In genomic region chr9:113581865-113582697, GRCh38 we compare ENCODE assay signal across 8 cellular contexts.
DNase-seq lines count a peak whose midpoint lies in the region; ATAC-seq lines count a peak whose summit lies in the region.

No MANE protein-coding gene starts in this region.

- H3K4me3 ChIP-seq in BLaER1, result peak overlapping the region; percentile 12; the same call in 1 of the 2 replicates
- H3K4me3 ChIP-seq in effector memory CD4-positive, alpha-beta T cell (ENCODE audit: insufficient read depth, low read depth, low read length, poor library complexity, severe bottlenecking), result peak overlapping the region; percentile 16

- H4K20me1 ChIP-seq in BLaER1, result no peaks in the 10 kb centered on the region

- ATAC-seq in GM19438 (IDR thresholded peaks at IDR 0.05; ENCODE audit: low read depth, unreplicated experiment), result peak; percentile 73
- peak; percentile 83 for ATAC-seq in HG03565 (IDR thresholded peaks at IDR 0.05; ENCODE audit: unreplicated experiment)
- ATAC-seq in naive B cell (ENCODE audit: low read depth in 2 of 2), result peak; percentile 81 to 86

- peaks cover 59 to 81% (median 61%) of the 10 kb centered on the region in 3 donors for H3K4me1 Mint-ChIP-seq in naive B cell

- H3K9me3 ChIP-seq in BLaER1, result no peaks in the 10 kb centered on the region
- no peaks in the 10 kb centered on the region for H3K9me3 ChIP-seq in effector memory CD4-positive, alpha-beta T cell (ENCODE audit: control insufficient read depth, low read length)

- peak overlapping the region; percentile 88 to 96 (median 95) for H3K27ac Mint-ChIP-seq in naive B cell

- peaks cover 20% of the 10 kb centered on the region for H3K36me3 ChIP-seq in BLaER1
- H3K36me3 ChIP-seq in effector memory CD4-positive, alpha-beta T cell (ENCODE audit: control insufficient read depth, insufficient read depth, low read length), result peaks cover 32% of the 10 kb centered on the region

- no peaks in the 10 kb centered on the region for H3K27me3 ChIP-seq in BLaER1
- no peaks in the 10 kb centered on the region for H3K27me3 ChIP-seq in effector memory CD4-positive, alpha-beta T cell (replicated peaks; ENCODE audit: control insufficient read depth, insufficient read depth, low read length, poor library complexity, severe bottlenecking)

- H3K36me3 Mint-ChIP-seq in naive B cell, result peaks cover 5 to 12% of the 10 kb centered on the region in 2 donors

- peak overlapping the region; percentile 70 for H3K9ac ChIP-seq in BLaER1

- peak overlapping the region; percentile 82 to 92 (median 89) for H3K4me3 Mint-ChIP-seq in naive B cell

- H3K9me3 Mint-ChIP-seq in naive B cell, result no peaks in the 10 kb centered on the region

- H3K4me2 ChIP-seq in BLaER1, result peak overlapping the region; percentile 96

- H3K4me1 ChIP-seq in BLaER1, result peaks cover 97% of the 10 kb centered on the region
- peaks cover 51% of the 10 kb centered on the region for H3K4me1 ChIP-seq in effector memory CD4-positive, alpha-beta T cell (ENCODE audit: control insufficient read depth, insufficient read depth, low read length, poor library complexity, severe bottlenecking)

- peak overlapping the region; percentile 95 for H3K27ac ChIP-seq in BLaER1
- H3K27ac ChIP-seq in effector memory CD4-positive, alpha-beta T cell (ENCODE audit: insufficient read depth, low read length, poor library complexity, severe bottlenecking), result peak overlapping the region; percentile 74

- H3K27me3 Mint-ChIP-seq in naive B cell, result no peaks in the 10 kb centered on the region

- DNase-seq in activated CD4-positive, alpha-beta T cell treated with anti-CD3 and anti-CD28 coated beads, Interleukin-2, amount 50 U/mL, for 4 hours, result peak; percentile 61 to 68
- peak; percentile 55 to 69 (median 61) for DNase-seq in effector memory CD4-positive, alpha-beta T cell
- DNase-seq in naive B cell, result peak; percentile 84
- DNase-seq in stimulated activated naive CD4-positive, alpha-beta T cell treated with Interleukin-2 at 50 U/mL for 16 hours (lab: John Stamatoyannopoulos, UW), result peak; percentile 59
- DNase-seq in NCI-H128 (lab: John Stamatoyannopoulos, UW; ENCODE audit: unreplicated experiment), result no peak
